ENCODE assay signal across 7 cellular contexts in the genomic region with DNA sequence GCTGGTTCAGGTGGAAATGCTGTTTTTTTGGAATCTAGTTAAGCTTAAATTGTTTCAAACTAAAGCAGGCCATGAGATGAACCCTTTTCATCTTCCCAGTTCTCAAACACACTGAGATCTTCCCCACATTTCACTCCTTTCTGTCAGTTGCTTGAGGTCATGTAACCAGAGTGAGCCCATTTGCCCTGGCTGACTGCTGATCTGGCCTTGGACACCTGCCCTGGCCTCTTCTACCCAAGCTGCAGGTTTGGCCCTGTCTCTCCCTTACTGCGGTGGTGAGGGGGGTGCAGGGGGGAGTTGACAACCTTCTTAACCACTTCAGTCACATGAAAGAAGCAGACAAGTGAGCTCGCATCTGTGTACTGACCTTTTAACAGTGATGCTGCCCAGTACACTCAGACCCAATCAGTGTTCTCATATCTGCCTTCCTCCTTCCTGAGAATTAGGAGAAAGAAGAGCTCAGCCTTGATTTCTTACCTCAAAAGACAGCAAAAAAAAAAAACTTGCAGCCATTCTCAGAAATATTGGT. TPM values are rescaled to one million over a fixed set of nuclear protein-coding genes. Genes with fewer than 3 reads are reported as not detected.
DNase-seq lines count a peak whose midpoint lies in the region; ATAC-seq, FAIRE-seq and TF ChIP-seq lines count a peak whose summit lies in the region.
"Not testable (repeated sequence)": the region's sequence is repeated elsewhere in the genome, so short reads cannot be mapped to it uniquely, and the experiment has no call there.

No MANE protein-coding gene starts in this region.

- peaks cover 0 to 23% (median 0%) of the 10 kb centered on the region in 9 donors for H3K36me3 ChIP-seq in heart right ventricle
- not testable (repeated sequence) for H3K36me3 ChIP-seq in HepG2 (replicated peaks in 1 of 2; ENCODE audit: control insufficient read depth in 1 of 2, insufficient read depth in 2 of 2, low read length in 2 of 2)

- H3K9me3 ChIP-seq in heart right ventricle; HepG2 (ENCODE audit: low read length): not testable (repeated sequence)

- not testable (repeated sequence) for H3K4me2 ChIP-seq in HepG2 (ENCODE audit: low read depth, low read length)

- peak overlapping the region; percentile 39 for H3K27ac Mint-ChIP-seq in central memory CD8-positive, alpha-beta T cell (ENCODE audit: low read depth)

- not testable (repeated sequence) for H3K4me3 Mint-ChIP-seq in central memory CD8-positive, alpha-beta T cell

- not testable (repeated sequence) for H4K20me1 ChIP-seq in HepG2 (ENCODE audit: insufficient read depth, low read length)

- not testable (repeated sequence) for TF ChIP-seq RAD21 in HepG2 (CRISPR knock-in tag; IDR thresholded peaks at IDR 0.05)

- not testable (repeated sequence) for TF ChIP-seq EP300 in HepG2 (IDR thresholded peaks at IDR 0.05; ENCODE audit: low read depth in 2 of 2, low read length in 2 of 2); HepG2 (CRISPR knock-in tag; IDR thresholded peaks at IDR 0.05; ENCODE audit: borderline replicate concordance)

- H3K79me2 ChIP-seq in HepG2 (ENCODE audit: insufficient read depth, low read length), result peaks cover 35% of the 10 kb centered on the region

- FAIRE-seq in H54 (lab: Jason Lieb, UNC), result peak; percentile 27
- not testable (repeated sequence) for FAIRE-seq in HepG2 (lab: Jason Lieb, UNC)

- POLR2A ChIA-PET in HepG2 (lab: Yijun Ruan, JAX), result not testable (repeated sequence)

- not testable (repeated sequence) for H3K9ac ChIP-seq in HepG2 (ENCODE audit: insufficient read depth, low read depth, low read length)

- ATAC-seq in central memory CD8-positive, alpha-beta T cell (replicated peaks; ENCODE audit: extremely low read depth, poor library complexity, severe bottlenecking), result not testable (repeated sequence)
- ATAC-seq in Right ventricle myocardium superior (ENCODE audit: poor library complexity), result peak; percentile 75
- ATAC-seq in heart right ventricle, result peak in 5 of 8 donors; percentile 47 to 83 (median 70)
- ATAC-seq in left ventricle myocardium superior, result peak; percentile 91
- peak; percentile 63; the same call in 2 of the 3 replicates for ATAC-seq in HepG2

- peaks cover 10% of the 10 kb centered on the region for H3K36me3 Mint-ChIP-seq in central memory CD8-positive, alpha-beta T cell (ENCODE audit: insufficient read depth)

- not testable (repeated sequence) for TF ChIP-seq POLR2A in H54 (IDR thresholded peaks at IDR 0.05; ENCODE audit: low read depth, low read length); HepG2 (IDR thresholded peaks at IDR 0.05; ENCODE audit: insufficient read depth in 1 of 2, low read depth in 2 of 2, low read length in 2 of 2)

- not testable (repeated sequence) for BruUV-seq in HepG2 (replicated peaks; lab: Mats Ljungman, UMichigan)

- 35 to 41% methylated on average over 2 of the region's 2 CpGs for WGBS in heart right ventricle, 2 donors
- WGBS in HepG2 (ENCODE audit: low lambda C conversion rate), result 50% methylated on average over 2 of the region's 2 CpGs

- in situ Hi-C loops in HepG2 (cut with HindIII; ENCODE audit: extremely low pct_ligation_motif_present, low pct_unique_long_range_greater_than_20kb), result not testable (repeated sequence)

- TF ChIP-seq CTCF in heart right ventricle (IDR thresholded peaks at IDR 0.05); HepG2 (CRISPR knock-in tag; IDR thresholded peaks at IDR 0.05): not testable (repeated sequence)

- DNase-seq in H54 (ENCODE audit: insufficient read length, low spot score); central memory CD8-positive, alpha-beta T cell (ENCODE audit: low spot score in 2 of 2); Right ventricle myocardium superior; heart right ventricle; left ventricle myocardium superior; HepG2 (ENCODE audit: low spot score): not testable (repeated sequence)
- DNase-seq in retina, result peak; percentile 1

- H3K4me1 Mint-ChIP-seq in central memory CD8-positive, alpha-beta T cell, result not testable (repeated sequence)

- intact Hi-C loops in Right ventricle myocardium superior (cut with DNase I); heart right ventricle (cut with DNase I); left ventricle myocardium superior (cut with micrococcal nuclease); HepG2 (cut with micrococcal nuclease; ENCODE audit: unreplicated experiment): not testable (repeated sequence)

- CTCF ChIA-PET in HepG2 (lab: Yijun Ruan, JAX; ENCODE audit: low intra/inter-chr PET ratio, low total read pairs), result not testable (repeated sequence)

- H3K27ac ChIP-seq in heart right ventricle; HepG2 (ENCODE audit: extremely low read length, insufficient read depth, low read length): not testable (repeated sequence)

- not testable (repeated sequence) for H3K9me3 Mint-ChIP-seq in central memory CD8-positive, alpha-beta T cell

- H3K4me1 ChIP-seq in heart right ventricle, result peaks cover 0 to 16% (median 4%) of the 10 kb centered on the region in 9 donors
- H3K4me1 ChIP-seq in HepG2 (ENCODE audit: insufficient read depth, low read length), result not testable (repeated sequence)

- not testable (repeated sequence) for H3K27me3 Mint-ChIP-seq in central memory CD8-positive, alpha-beta T cell

- not testable (repeated sequence) for H3K4me3 ChIP-seq in heart right ventricle; HepG2 (replicated peaks in 1 of 3; ENCODE audit: insufficient read depth in 1 of 3, low read depth in 2 of 3, low read length in 3 of 3)

- not testable (repeated sequence) for H2AFZ ChIP-seq in HepG2 (ENCODE audit: low read length)

- H3K27me3 ChIP-seq in heart right ventricle; HepG2 (ENCODE audit: control insufficient read depth in 1 of 2, insufficient read depth in 2 of 2, low read length in 2 of 2): not testable (repeated sequence)

RNA-seq across cellular contexts. Expression of a gene that starts 48.0 kb away (rescaled TPM):
- 6.3 TPM for total RNA-seq in Right ventricle myocardium superior
- total RNA-seq in heart right ventricle, result 1 to 10 TPM; 4.6 to 9.3 (median 6.7) TPM
- polyA plus RNA-seq in heart right ventricle, result 1 to 10 TPM; 2.0 to 3.0 TPM
- total RNA-seq in left ventricle myocardium superior, result 5.8 TPM
- 12.0 and 20.4 TPM in 2 replicates for total RNA-seq in HepG2 (2016; rRNA removed; fragmentation: Illumina TruSeq; extraction: Trizol)
- total RNA-seq in HepG2 (2016; cell fraction: cytosol; rRNA removed; fragmentation: Illumina TruSeq; extraction: Trizol; ENCODE audit: low read depth), result 4.2 and 5.2 TPM in 2 replicates
- total RNA-seq in HepG2 (2016; cell fraction: insoluble cytoplasmic fraction; rRNA removed; fragmentation: Illumina TruSeq; extraction: Trizol), result 11.8 and 20.6 TPM in 2 replicates
- 10.8 and 11.0 TPM in 2 replicates for total RNA-seq in HepG2 (2016; cell fraction: membrane; rRNA removed; fragmentation: Illumina TruSeq; extraction: Trizol)
- total RNA-seq in HepG2 (2016; cell fraction: nucleus; rRNA removed; fragmentation: Illumina TruSeq; extraction: Trizol), result 43.8 and 47.3 TPM in 2 replicates
- 86.3 and 91.5 TPM in 2 replicates for polyA plus RNA-seq in HepG2 (2011; rRNA removed)
- 34.9 and 51.4 TPM in 2 replicates for polyA plus RNA-seq in HepG2 (2011; cell fraction: cytosol; rRNA removed)
- 133 and 172 TPM in 2 replicates for polyA plus RNA-seq in HepG2 (2011; cell fraction: nucleus; rRNA removed)
- 61.3 and 79.8 TPM in 2 replicates for polyA plus RNA-seq in HepG2 (2012)
- 4.3 and 5.7 TPM in 2 replicates for polyA plus RNA-seq in HepG2 (2016; cell fraction: cytosol; fragmentation: Illumina TruSeq; extraction: Trizol; ENCODE audit: low read depth)
- 11.4 and 12.5 TPM in 2 replicates for polyA plus RNA-seq in HepG2 (2016; cell fraction: insoluble cytoplasmic fraction; fragmentation: Illumina TruSeq; extraction: Trizol; ENCODE audit: low read depth)
- polyA plus RNA-seq in HepG2 (2016; cell fraction: membrane; fragmentation: Illumina TruSeq; extraction: Trizol; ENCODE audit: low read depth), result 5.7 and 11.4 TPM in 2 replicates
- polyA plus RNA-seq in HepG2 (2016; cell fraction: nucleus; fragmentation: Illumina TruSeq; extraction: Trizol; ENCODE audit: insufficient read depth, low read depth), result 43.2 and 50.3 TPM in 2 replicates
- 3.1 and 62.8 TPM in 2 replicates for polyA minus RNA-seq in HepG2 (2011; rRNA and poly(A)+ RNA removed; ENCODE audit: low replicate concordance)
- polyA minus RNA-seq in HepG2 (2011; cell fraction: cytosol; rRNA and poly(A)+ RNA removed), result 25.1 and 31.4 TPM in 2 replicates
- 275 and 346 TPM in 2 replicates for polyA minus RNA-seq in HepG2 (2011; cell fraction: nucleus; rRNA and poly(A)+ RNA removed)
